ENCODE assay signal across 1 cellular context in the genomic region with DNA sequence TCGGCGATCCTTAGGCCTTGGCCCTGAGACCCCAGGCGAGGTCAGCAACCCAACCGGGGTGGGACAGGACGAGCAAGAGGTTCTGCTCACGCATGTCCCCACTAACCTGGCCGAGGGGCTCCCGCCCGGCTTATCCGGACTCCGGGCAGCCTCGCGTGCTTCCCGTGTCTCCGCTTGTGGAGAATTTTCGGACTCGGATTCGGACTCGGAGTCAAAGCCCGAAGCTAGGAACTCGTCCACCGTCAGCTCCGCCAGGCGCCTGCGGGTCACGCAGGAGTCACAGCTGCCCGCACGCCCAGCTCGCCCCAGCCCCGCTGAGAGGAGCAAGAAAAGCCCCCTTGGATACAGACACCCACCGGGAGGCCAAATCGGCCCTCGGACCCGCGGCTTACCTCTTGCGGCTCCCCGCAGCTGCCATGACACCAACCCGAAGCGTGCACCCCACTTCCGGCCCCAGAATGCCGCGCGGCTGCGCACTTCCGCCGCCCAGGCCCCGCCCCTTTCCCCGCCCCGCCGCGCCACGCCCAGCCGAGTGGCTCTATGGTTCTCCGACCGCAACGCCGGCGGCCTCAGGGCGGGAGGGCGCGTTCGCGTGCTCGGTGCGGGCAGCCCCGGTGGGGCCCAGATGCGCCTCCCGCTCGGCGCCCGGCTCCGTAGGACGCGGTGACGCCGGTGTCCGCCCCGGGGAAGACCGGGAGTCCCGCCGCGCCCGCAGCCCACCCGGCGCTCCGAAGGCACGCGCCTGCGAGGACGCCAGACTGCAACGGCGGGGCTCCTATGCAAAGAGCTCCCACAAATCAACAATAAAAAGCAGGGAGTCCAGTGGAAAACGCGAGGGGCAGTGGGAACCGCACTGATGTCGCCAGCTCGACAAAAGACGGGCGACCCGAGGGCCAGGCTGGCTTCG.
TF ChIP-seq lines count a peak whose summit lies in the region.

Gene NOC2L, minus strand, starts transcription at position 434 of the 907 bp plus-strand sequence. Its CDS starts 16 bp downstream, at position 418.

TF ChIP-seq in SK-N-SH, 30 proteins besides CTCF, POLR2A, EP300 and RAD21 (continued from another document):
- 0 out of 2 replicates have a peak, but pooled peaks have one; percentile 15 for TF ChIP-seq REST (IDR thresholded peaks at IDR 0.05; ENCODE audit: low read depth, low read length)
- peak; percentile 20; the same call in 1 of the 2 replicates for TF ChIP-seq NRF1 (IDR thresholded peaks at IDR 0.05; ENCODE audit: low read depth, low read length)
- no peak for TF ChIP-seq EZH2phosphoT487 (IDR thresholded peaks at IDR 0.05; ENCODE audit: borderline replicate concordance, low read depth)
- TF ChIP-seq MXI1 (IDR thresholded peaks at IDR 0.05; ENCODE audit: low read depth, low read length): peak; percentile 93
- TF ChIP-seq YY1 (IDR thresholded peaks at IDR 0.05; ENCODE audit: low read depth): peak; percentile 87
- no peak for TF ChIP-seq GATA2 (CRISPR knock-in tag; IDR thresholded peaks at IDR 0.05)
